In the genomic region with DNA sequence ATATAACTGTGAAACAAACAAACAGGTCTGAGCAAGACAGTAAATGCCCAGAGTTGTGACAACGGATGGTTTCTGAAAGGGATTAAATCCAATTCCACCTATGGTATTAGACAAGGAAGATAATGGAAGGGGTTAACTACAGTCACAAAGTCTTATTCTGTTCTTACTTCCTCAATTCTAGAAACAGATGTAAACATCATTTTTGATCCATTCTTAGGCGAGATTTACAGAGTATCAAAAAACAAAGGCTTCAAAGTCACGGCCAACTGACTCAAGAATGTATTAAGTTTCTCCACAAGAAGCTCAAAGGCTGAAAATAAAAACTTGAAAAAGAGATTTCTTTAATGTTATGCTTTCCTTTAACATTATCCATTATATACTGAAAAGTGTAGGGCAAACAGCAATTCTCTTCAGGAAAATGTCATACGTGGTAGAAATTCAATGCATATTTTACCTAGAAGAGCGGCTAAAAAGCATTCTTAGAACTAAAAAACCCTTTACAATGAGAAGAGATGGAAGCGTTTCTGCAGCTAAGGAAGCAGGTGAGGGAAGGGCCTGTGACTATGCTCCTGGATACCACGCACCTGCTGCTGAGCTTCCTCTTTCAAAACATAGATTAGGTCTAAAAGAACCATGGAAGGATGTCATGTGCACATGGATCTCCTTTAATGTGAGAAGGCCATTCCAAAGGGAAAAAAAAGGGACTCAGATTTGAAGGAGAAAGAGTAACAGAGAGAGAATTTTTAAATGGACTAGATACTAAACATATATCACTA, we compare ENCODE assay signal across 14 cellular contexts.
"Had no signal": no experiment of that assay in that cellular context is flagged by ENCODE, and none has a peak within 500 bp of the region (broad histone marks: within the 10 kb centered on the region; RNA-seq: fewer than 3 reads in every experiment).

No MANE protein-coding gene starts in this region.

- H3K4me3 Mint-ChIP-seq: activated CD8-positive, alpha-beta T cell treated with anti-CD3 and anti-CD28 coated beads for 36 hours; immature natural killer cell; natural killer cell treated with Interleukin-12 subunit alpha and Interleukin-12 subunit beta and Interleukin-15 and Interleukin-18, amount 100 ng/mL, for 72 hours; stimulated activated naive CD8-positive, alpha-beta T cell treated with anti-CD3 and anti-CD28 coated beads, Interleukin-15, amount 100 ng/mL, for 72 hours had no signal

- DNase-seq: activated CD4-positive, alpha-beta T cell treated with anti-CD3 and anti-CD28 coated beads for 4 hours; activated CD8-positive, alpha-beta memory T cell treated with anti-CD3 and anti-CD28 coated beads, Interleukin-2, amount 50 U/mL, for 4 hours; activated CD8-positive, alpha-beta T cell treated with anti-CD3 and anti-CD28 coated beads for 36 hours; esophagus squamous epithelium; foreskin fibroblast; glutamatergic neuron; immature natural killer cell; left cardiac atrium; stimulated activated CD4-positive, alpha-beta T cell treated with anti-CD3 and anti-CD28 coated beads, Interleukin-15, amount 100 ng/mL, for 24 hours; stimulated activated CD4-positive, alpha-beta T cell treated with anti-CD3 and anti-CD28 coated beads, Interleukin-4, amount 100 ng/mL, for 4 hours; stimulated activated naive CD8-positive, alpha-beta T cell treated with anti-CD3 and anti-CD28 coated beads, Interleukin-15, amount 100 ng/mL, for 72 hours; T1000; testis had no signal

- H3K27me3 Mint-ChIP-seq: natural killer cell treated with Interleukin-12 subunit alpha and Interleukin-12 subunit beta and Interleukin-15 and Interleukin-18, amount 100 ng/mL, for 72 hours had no signal

- H3K9me3 Mint-ChIP-seq: activated CD8-positive, alpha-beta T cell treated with anti-CD3 and anti-CD28 coated beads for 36 hours; immature natural killer cell; natural killer cell treated with Interleukin-12 subunit alpha and Interleukin-12 subunit beta and Interleukin-15 and Interleukin-18, amount 100 ng/mL, for 72 hours; stimulated activated naive CD8-positive, alpha-beta T cell treated with anti-CD3 and anti-CD28 coated beads, Interleukin-15, amount 100 ng/mL, for 72 hours had no signal

- H3K36me3 Mint-ChIP-seq: immature natural killer cell; natural killer cell treated with Interleukin-12 subunit alpha and Interleukin-12 subunit beta and Interleukin-15 and Interleukin-18, amount 100 ng/mL, for 72 hours had no signal

- ATAC-seq: activated CD8-positive, alpha-beta T cell treated with anti-CD3 and anti-CD28 coated beads for 36 hours; left cardiac atrium; natural killer cell treated with Interleukin-12 subunit alpha and Interleukin-12 subunit beta and Interleukin-15 and Interleukin-18, amount 100 ng/mL, for 72 hours; stimulated activated naive CD8-positive, alpha-beta T cell treated with anti-CD3 and anti-CD28 coated beads, Interleukin-15, amount 100 ng/mL, for 72 hours had no signal

- H3K4me1 Mint-ChIP-seq: stimulated activated naive CD8-positive, alpha-beta T cell treated with anti-CD3 and anti-CD28 coated beads, Interleukin-15, amount 100 ng/mL, for 72 hours had no signal

- H3K27ac Mint-ChIP-seq: activated CD8-positive, alpha-beta T cell treated with anti-CD3 and anti-CD28 coated beads for 36 hours; immature natural killer cell; natural killer cell treated with Interleukin-12 subunit alpha and Interleukin-12 subunit beta and Interleukin-15 and Interleukin-18, amount 100 ng/mL, for 72 hours had no signal
